ENCODE assay signal across 1 cellular context in genomic region chr7:140391634-140392033, GRCh38.
TF ChIP-seq lines count a peak whose summit lies in the region.

No MANE protein-coding gene starts in this region.

TF ChIP-seq in K562, 482 proteins besides CTCF, POLR2A, EP300 and RAD21 (continued from another document and continues in another):
- TF ChIP-seq RCOR1 (IDR thresholded peaks at IDR 0.05; ENCODE audit: borderline replicate concordance in 1 of 2, low read depth in 2 of 2, low read length in 2 of 2) (peak; percentile 76 to 94; a peak in 3 of 4 replicates), SAFB (IDR thresholded peaks at IDR 0.05; ENCODE audit: borderline replicate concordance, low read depth, low read length) (no peak), E2F5 (CRISPR knock-in tag; IDR thresholded peaks at IDR 0.05) (no peak), REST (CRISPR knock-in tag; IDR thresholded peaks at IDR 0.05; ENCODE audit: low read depth) (no peak), MYNN (IDR thresholded peaks at IDR 0.05) (peak; percentile 60; the same call in 1 of the 2 replicates), MYNN (CRISPR knock-in tag; IDR thresholded peaks at IDR 0.05) (no peak), ERF (CRISPR knock-in tag; IDR thresholded peaks at IDR 0.05) (no peak), HDAC8 (tag; IDR thresholded peaks at IDR 0.05) (no peak), EWSR1 (IDR thresholded peaks at IDR 0.05; ENCODE audit: borderline replicate concordance, low read depth, partially characterized antibody) (no peak), MEF2A (IDR thresholded peaks at IDR 0.05; ENCODE audit: control insufficient read depth, low read depth, low read length) (no peak), CTBP1 (IDR thresholded peaks at IDR 0.05; ENCODE audit: borderline replicate concordance) (peak; percentile 74; the same call in 1 of the 2 replicates), BRD9 (IDR thresholded peaks at IDR 0.05; ENCODE audit: low read depth, partially characterized antibody) (peak; percentile 30), ZKSCAN8 (CRISPR knock-in tag; IDR thresholded peaks at IDR 0.05) (no peak), SMAD4 (CRISPR knock-in tag; conservative IDR thresholded peaks at IDR 0.05) (peak; percentile 76), CC2D1A (IDR thresholded peaks at IDR 0.05) (peak; percentile 80; the same call in 1 of the 2 replicates), E4F1 (CRISPR knock-in tag; IDR thresholded peaks at IDR 0.05; ENCODE audit: borderline replicate concordance) (no peak), ZNF133 (CRISPR knock-in tag; IDR thresholded peaks at IDR 0.05) (no peak), POLR2AphosphoS5 (IDR thresholded peaks at IDR 0.05; ENCODE audit: control insufficient read depth, insufficient read depth, low read depth, low read length) (peak; percentile 86), CEBPZ (IDR thresholded peaks at IDR 0.05; ENCODE audit: borderline replicate concordance, low read depth, low read length) (0 out of 2 replicates have a peak, but pooled peaks have one; percentile 21), SMARCA4 (IDR thresholded peaks at IDR 0.05) (peak; percentile 89), TFAP4 (CRISPR knock-in tag; IDR thresholded peaks at IDR 0.05; ENCODE audit: borderline replicate concordance) (peak; percentile 65), WHSC1 (IDR thresholded peaks at IDR 0.05; ENCODE audit: low read length) (no peak), CREB3 (tag; conservative IDR thresholded peaks at IDR 0.05; ENCODE audit: low read depth) (no peak), CHAMP1 (IDR thresholded peaks at IDR 0.05) (0 out of 2 replicates have a peak, but pooled peaks have one; percentile 52), RAD51 (IDR thresholded peaks at IDR 0.05; ENCODE audit: borderline replicate concordance, low read depth) (no peak; the same call in 1 of the 2 replicates), MNT (conservative IDR thresholded peaks at IDR 0.05) (peak in 1 of 2 experiments; percentile 56; a peak in 1 of 4 replicates), ZNF318 (IDR thresholded peaks at IDR 0.05; ENCODE audit: borderline replicate concordance in 1 of 2, low read depth in 1 of 2) (no peak), ZNF436 (CRISPR knock-in tag; IDR thresholded peaks at IDR 0.05) (no peak)
